In the genomic region with DNA sequence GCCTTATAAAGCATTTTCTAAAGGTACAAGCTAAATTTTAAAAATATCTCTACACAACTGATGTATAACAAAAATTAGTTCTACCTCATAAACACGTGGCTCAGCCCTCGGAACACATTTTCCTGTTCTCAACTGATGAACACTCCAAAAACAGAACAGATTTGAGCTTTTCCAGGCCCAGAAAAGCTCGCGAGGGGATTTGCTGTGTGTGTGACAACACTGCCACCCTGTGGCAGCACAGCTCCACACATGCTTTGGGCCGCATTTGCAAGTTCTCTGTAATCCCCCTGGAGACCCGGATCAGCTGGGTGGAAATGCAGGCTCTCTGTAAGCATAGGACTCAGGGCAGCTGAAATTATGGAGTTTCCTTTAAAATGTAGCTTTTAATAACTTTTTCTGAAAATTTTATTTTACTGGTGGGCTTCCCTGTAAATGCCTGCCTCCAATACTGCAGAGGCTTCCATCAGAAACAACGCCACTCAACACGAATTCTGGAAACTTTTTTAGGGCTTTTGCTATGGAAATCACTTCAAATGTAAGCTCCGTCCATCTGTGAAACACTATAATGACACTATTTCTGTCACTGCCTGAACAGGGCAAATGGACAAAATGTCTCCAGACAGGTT, we compare ENCODE assay signal across 8 cellular contexts.
DNase-seq lines count a peak whose midpoint lies in the region; ATAC-seq and TF ChIP-seq lines count a peak whose summit lies in the region.

No MANE protein-coding gene starts in this region.

- TF ChIP-seq CTCF in GM23338 (conservative IDR thresholded peaks at IDR 0.05; ENCODE audit: low read depth in 2 of 2), result peak; percentile 96 to 99

- peaks cover 6% of the 10 kb centered on the region for H3K27me3 Mint-ChIP-seq in GM23338 (ENCODE audit: insufficient read depth, low read depth, poor library complexity)

- H3K36me3 ChIP-seq in GM23338 (ENCODE audit: insufficient read depth), result no peaks in the 10 kb centered on the region

- in situ Hi-C loops in Caki2 (cut with HindIII; ENCODE audit: low pct_unique_long_range_greater_than_20kb, low sequenced_read_pairs), result no loop called here

- H3K36me3 Mint-ChIP-seq in GM23338 (ENCODE audit: low read depth), result no peaks in the 10 kb centered on the region

- no peaks in the 10 kb centered on the region for H3K9me2 ChIP-seq in GM23338 (ENCODE audit: insufficient read depth)

- peaks cover 6% of the 10 kb centered on the region; the same call in 1 of the 2 replicates for H3K79me2 ChIP-seq in GM23338 (replicated peaks; ENCODE audit: insufficient read depth)

- H2AFZ ChIP-seq in GM23338, result no peak overlapping the region

- H3K4me3 ChIP-seq in GM23338, result no peak overlapping the region

- H3K9me3 Mint-ChIP-seq in GM23338, result no peaks in the 10 kb centered on the region

- H3K27ac Mint-ChIP-seq in GM23338, result no peak overlapping the region

- no peak overlapping the region for H3K4me2 ChIP-seq in GM23338

- H4K20me1 ChIP-seq in GM23338 (replicated peaks; ENCODE audit: insufficient read depth), result no peaks in the 10 kb centered on the region

- no peak overlapping the region for H3K27ac ChIP-seq in GM23338 (ENCODE audit: low read depth)

- no peak overlapping the region for H3K4me3 Mint-ChIP-seq in GM23338

- H3K4me1 Mint-ChIP-seq in GM23338, result peaks cover 12% of the 10 kb centered on the region

- no peaks in the 10 kb centered on the region for H3F3A ChIP-seq in GM23338 (replicated peaks; ENCODE audit: low read depth)

- no peaks in the 10 kb centered on the region for H3K27me3 ChIP-seq in GM23338 (ENCODE audit: insufficient read depth)

- peak; percentile 41 for DNase-seq in Caki2 (ENCODE audit: low read depth)
- peak; percentile 82 for DNase-seq in GM23338 (ENCODE audit: low spot score)
- peak; percentile 56 for DNase-seq in NCI-H2107 (lab: John Stamatoyannopoulos, UW)
- DNase-seq in activated CD4-positive, alpha-beta T cell treated with anti-CD3 and anti-CD28 coated beads for 1 hour, result peak; percentile 25
- peak; percentile 37 to 66 for DNase-seq in cerebellar nuclear complex (lab: John Stamatoyannopoulos, UW)
- peak; percentile 62 for DNase-seq in left lobe of liver (ENCODE audit: low spot score)
- peak; percentile 51 for DNase-seq in stimulated activated CD4-positive, alpha-beta T cell treated with anti-CD3 and anti-CD28 coated beads, Interleukin-4, amount 100 ng/mL, for 24 hours

- H3K4me1 ChIP-seq in GM23338 (ENCODE audit: insufficient read depth), result no peaks in the 10 kb centered on the region

- ATAC-seq in GM23338, result peak; percentile 64
- ATAC-seq in left lobe of liver, result peak; percentile 85
- ATAC-seq in HG03045 (IDR thresholded peaks at IDR 0.05; ENCODE audit: unreplicated experiment), result no peak

TF ChIP-seq in GM23338, 12 proteins besides CTCF, POLR2A, EP300 and RAD21 (continues in another document):
- TF ChIP-seq EZH2phosphoT487 (IDR thresholded peaks at IDR 0.05; ENCODE audit: unreplicated experiment), result no peak
- TF ChIP-seq, protein P1, sequence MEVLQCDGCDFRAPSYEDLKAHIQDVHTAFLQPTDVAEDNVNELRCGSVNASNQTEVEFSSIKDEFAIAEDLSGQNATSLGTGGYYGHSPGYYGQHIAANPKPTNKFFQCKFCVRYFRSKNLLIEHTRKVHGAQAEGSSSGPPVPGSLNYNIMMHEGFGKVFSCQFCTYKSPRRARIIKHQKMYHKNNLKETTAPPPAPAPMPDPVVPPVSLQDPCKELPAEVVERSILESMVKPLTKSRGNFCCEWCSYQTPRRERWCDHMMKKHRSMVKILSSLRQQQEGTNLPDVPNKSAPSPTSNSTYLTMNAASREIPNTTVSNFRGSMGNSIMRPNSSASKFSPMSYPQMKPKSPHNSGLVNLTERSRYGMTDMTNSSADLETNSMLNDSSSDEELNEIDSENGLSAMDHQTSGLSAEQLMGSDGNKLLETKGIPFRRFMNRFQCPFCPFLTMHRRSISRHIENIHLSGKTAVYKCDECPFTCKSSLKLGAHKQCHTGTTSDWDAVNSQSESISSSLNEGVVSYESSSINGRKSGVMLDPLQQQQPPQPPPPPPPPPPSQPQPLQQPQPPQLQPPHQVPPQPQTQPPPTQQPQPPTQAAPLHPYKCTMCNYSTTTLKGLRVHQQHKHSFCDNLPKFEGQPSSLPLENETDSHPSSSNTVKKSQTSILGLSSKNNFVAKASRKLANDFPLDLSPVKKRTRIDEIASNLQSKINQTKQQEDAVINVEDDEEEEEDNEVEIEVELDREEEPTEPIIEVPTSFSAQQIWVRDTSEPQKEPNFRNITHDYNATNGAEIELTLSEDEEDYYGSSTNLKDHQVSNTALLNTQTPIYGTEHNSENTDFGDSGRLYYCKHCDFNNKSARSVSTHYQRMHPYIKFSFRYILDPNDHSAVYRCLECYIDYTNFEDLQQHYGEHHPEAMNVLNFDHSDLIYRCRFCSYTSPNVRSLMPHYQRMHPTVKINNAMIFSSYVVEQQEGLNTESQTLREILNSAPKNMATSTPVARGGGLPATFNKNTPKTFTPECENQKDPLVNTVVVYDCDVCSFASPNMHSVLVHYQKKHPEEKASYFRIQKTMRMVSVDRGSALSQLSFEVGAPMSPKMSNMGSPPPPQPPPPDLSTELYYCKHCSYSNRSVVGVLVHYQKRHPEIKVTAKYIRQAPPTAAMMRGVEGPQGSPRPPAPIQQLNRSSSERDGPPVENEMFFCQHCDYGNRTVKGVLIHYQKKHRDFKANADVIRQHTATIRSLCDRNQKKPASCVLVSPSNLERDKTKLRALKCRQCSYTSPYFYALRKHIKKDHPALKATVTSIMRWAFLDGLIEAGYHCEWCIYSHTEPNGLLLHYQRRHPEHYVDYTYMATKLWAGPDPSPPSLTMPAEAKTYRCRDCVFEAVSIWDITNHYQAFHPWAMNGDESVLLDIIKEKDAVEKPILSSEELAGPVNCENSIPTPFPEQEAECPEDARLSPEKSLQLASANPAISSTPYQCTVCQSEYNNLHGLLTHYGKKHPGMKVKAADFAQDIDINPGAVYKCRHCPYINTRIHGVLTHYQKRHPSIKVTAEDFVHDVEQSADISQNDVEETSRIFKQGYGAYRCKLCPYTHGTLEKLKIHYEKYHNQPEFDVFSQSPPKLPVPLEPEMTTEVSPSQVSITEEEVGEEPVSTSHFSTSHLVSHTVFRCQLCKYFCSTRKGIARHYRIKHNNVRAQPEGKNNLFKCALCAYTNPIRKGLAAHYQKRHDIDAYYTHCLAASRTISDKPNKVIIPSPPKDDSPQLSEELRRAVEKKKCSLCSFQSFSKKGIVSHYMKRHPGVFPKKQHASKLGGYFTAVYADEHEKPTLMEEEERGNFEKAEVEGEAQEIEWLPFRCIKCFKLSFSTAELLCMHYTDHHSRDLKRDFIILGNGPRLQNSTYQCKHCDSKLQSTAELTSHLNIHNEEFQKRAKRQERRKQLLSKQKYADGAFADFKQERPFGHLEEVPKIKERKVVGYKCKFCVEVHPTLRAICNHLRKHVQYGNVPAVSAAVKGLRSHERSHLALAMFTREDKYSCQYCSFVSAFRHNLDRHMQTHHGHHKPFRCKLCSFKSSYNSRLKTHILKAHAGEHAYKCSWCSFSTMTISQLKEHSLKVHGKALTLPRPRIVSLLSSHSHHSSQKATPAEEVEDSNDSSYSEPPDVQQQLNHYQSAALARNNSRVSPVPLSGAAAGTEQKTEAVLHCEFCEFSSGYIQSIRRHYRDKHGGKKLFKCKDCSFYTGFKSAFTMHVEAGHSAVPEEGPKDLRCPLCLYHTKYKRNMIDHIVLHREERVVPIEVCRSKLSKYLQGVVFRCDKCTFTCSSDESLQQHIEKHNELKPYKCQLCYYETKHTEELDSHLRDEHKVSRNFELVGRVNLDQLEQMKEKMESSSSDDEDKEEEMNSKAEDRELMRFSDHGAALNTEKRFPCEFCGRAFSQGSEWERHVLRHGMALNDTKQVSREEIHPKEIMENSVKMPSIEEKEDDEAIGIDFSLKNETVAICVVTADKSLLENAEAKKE (CRISPR knock-in tag; IDR thresholded peaks at IDR 0.05), result no peak
- no peak for TF ChIP-seq ZNF114 (CRISPR knock-in tag; IDR thresholded peaks at IDR 0.05)
- TF ChIP-seq EZH2 (IDR thresholded peaks at IDR 0.05; ENCODE audit: low read depth, unreplicated experiment), result no peak
- TF ChIP-seq, protein P2, sequence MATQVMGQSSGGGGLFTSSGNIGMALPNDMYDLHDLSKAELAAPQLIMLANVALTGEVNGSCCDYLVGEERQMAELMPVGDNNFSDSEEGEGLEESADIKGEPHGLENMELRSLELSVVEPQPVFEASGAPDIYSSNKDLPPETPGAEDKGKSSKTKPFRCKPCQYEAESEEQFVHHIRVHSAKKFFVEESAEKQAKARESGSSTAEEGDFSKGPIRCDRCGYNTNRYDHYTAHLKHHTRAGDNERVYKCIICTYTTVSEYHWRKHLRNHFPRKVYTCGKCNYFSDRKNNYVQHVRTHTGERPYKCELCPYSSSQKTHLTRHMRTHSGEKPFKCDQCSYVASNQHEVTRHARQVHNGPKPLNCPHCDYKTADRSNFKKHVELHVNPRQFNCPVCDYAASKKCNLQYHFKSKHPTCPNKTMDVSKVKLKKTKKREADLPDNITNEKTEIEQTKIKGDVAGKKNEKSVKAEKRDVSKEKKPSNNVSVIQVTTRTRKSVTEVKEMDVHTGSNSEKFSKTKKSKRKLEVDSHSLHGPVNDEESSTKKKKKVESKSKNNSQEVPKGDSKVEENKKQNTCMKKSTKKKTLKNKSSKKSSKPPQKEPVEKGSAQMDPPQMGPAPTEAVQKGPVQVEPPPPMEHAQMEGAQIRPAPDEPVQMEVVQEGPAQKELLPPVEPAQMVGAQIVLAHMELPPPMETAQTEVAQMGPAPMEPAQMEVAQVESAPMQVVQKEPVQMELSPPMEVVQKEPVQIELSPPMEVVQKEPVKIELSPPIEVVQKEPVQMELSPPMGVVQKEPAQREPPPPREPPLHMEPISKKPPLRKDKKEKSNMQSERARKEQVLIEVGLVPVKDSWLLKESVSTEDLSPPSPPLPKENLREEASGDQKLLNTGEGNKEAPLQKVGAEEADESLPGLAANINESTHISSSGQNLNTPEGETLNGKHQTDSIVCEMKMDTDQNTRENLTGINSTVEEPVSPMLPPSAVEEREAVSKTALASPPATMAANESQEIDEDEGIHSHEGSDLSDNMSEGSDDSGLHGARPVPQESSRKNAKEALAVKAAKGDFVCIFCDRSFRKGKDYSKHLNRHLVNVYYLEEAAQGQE (IDR thresholded peaks at IDR 0.05; ENCODE audit: unreplicated experiment), result no peak
- no peak for TF ChIP-seq ZNF331 (CRISPR knock-in tag; IDR thresholded peaks at IDR 0.05; ENCODE audit: low read depth)
- TF ChIP-seq JUNB (IDR thresholded peaks at IDR 0.05; ENCODE audit: unreplicated experiment), result no peak
- TF ChIP-seq, protein P3, sequence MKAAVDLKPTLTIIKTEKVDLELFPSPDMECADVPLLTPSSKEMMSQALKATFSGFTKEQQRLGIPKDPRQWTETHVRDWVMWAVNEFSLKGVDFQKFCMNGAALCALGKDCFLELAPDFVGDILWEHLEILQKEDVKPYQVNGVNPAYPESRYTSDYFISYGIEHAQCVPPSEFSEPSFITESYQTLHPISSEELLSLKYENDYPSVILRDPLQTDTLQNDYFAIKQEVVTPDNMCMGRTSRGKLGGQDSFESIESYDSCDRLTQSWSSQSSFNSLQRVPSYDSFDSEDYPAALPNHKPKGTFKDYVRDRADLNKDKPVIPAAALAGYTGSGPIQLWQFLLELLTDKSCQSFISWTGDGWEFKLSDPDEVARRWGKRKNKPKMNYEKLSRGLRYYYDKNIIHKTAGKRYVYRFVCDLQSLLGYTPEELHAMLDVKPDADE (IDR thresholded peaks at IDR 0.05), result no peak
- TF ChIP-seq NANOG (IDR thresholded peaks at IDR 0.05; ENCODE audit: borderline replicate concordance), result no peak

Comparison
In these comparisons a context has a peak if more than half of its experiments do, and no peak if none do; other contexts are left out.
1. DNase-seq: peak in every context shown above with its lines; median percentile 82 in GM23338; 62 in left lobe of liver; 56 in NCI-H2107; 52 in cerebellar nuclear complex; 51 in stimulated activated CD4-positive, alpha-beta T cell treated with anti-CD3 and anti-CD28 coated beads, Interleukin-4, amount 100 ng/mL, for 24 hours; 41 in Caki2; 25 in activated CD4-positive, alpha-beta T cell treated with anti-CD3 and anti-CD28 coated beads for 1 hour.